In the genomic region with DNA sequence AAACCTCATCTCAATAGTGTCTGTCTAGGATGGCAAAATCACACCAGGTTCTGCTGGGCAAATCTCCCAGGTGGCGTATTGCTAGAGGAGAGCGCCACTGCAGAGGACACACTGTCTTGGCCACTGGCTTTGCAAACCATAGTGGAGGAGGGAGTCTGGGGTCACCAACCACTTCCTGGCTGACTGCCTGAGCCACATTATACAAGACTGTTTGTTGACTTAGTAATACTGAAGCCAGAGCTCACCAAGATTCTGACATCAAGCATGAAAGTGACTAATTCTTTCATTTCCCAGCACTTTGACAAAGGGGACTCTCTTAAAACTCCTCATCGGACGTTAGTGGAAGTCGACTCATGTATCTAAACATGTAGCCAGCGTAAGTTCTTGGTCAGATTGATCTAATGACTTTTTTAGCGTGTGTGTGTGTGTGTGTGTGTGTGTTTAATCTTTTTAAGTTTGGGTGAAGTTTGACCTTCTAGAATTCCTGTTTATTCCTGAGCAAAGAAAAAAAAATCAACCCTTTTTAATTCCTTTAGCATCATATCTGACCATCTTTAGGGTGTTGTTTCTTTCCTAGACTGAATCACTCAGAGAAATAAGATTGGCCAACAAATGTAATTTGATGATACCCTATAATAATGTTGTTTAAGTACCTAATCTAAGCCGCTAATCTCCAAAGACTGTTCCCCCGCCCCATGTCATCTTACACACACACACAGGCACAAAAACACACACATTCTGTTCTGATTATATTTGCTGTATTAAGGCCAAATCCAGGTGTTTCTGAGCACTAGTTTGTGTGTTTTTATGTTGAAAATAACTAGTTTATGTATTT, we compare ENCODE assay signal across 8 cellular contexts. TPM values are rescaled to one million over a fixed set of nuclear protein-coding genes. Genes with fewer than 3 reads are reported as not detected.
A peak's percentile ranks its signal among the peaks of the same experiment; 100 is the strongest.
DNase-seq lines count a peak whose midpoint lies in the region; ATAC-seq and TF ChIP-seq lines count a peak whose summit lies in the region.

No MANE protein-coding gene starts in this region.

- peak overlapping the region in 1 of 2 donors; percentile 12 for H3K4me3 ChIP-seq in foreskin fibroblast (ENCODE audit: low read depth in 1 of 2, low read length in 2 of 2)

- peak; percentile 37 for DNase-seq in NCI-H146 (lab: John Stamatoyannopoulos, UW)
- DNase-seq in NCI-H146 treated with DMSO at 0.1 percent for 48 hours (lab: John Stamatoyannopoulos, UW; ENCODE audit: unreplicated experiment) = no peak
- DNase-seq in NCI-H69 (lab: John Stamatoyannopoulos, UW) = peak; percentile 83
- DNase-seq in activated T-cell treated with anti-CD3 and anti-CD28 coated beads, Interleukin-2, amount 50 U/mL, for 48 hours = peak; percentile 77 to 80
- DNase-seq in foreskin fibroblast = peak; percentile 93 to 95
- DNase-seq in renal cortical epithelial cell (ENCODE audit: low read depth) = peak; percentile 98
- DNase-seq in OCI-M1 (lab: John Stamatoyannopoulos, UW) = no peak

- no peak for TF ChIP-seq CTCF in foreskin fibroblast (IDR thresholded peaks at IDR 0.05; ENCODE audit: low read depth, low read length)

- peak; percentile 95 for ATAC-seq in HG02852 (IDR thresholded peaks at IDR 0.05; ENCODE audit: unreplicated experiment)

RNA-seq across cellular contexts. Expression of gene PITPNC1, which starts 13.8 kb away (rescaled TPM):
- 7.3 and 9.6 TPM in 2 replicates for total RNA-seq in renal cortical epithelial cell

RNA-seq across cellular contexts. Expression of gene PSMD12, which starts 24.5 kb away (rescaled TPM):
- total RNA-seq in renal cortical epithelial cell = 31.8 and 53.4 TPM in 2 replicates

Comparison
In these comparisons a context has a peak if more than half of its experiments do, and no peak if none do; other contexts are left out.
1. DNase-seq: peak in NCI-H146 (single experiment), NCI-H69 (single experiment), activated T-cell treated with anti-CD3 and anti-CD28 coated beads, Interleukin-2, amount 50 U/mL, for 48 hours (2 of 2), foreskin fibroblast (2 of 2) and renal cortical epithelial cell (single experiment); none in NCI-H146 treated with DMSO at 0.1 percent for 48 hours (single experiment) and OCI-M1 (single experiment).